In the genomic region with DNA sequence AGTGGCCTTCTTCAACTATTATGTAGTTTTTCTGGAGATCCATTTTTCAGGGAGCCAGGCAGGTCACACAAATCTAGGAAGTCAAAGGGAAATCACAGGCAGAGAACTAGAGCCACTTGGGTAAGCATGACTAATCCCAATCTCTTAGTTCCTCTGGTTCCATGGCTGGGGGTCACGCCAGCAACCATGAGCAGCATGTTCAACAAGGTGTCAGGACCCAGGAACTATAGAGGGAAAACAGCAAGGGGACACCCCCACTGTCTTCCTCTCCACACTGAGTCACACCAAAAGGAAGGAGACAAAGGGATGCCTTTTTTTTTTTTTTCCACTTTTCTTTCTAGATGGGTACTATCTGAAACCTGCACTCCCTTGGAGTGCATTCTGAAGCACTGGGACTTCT, we compare ENCODE assay signal across 18 cellular contexts.
DNase-seq lines count a peak whose midpoint lies in the region; ATAC-seq lines count a peak whose summit lies in the region.
"Had no signal": no experiment of that assay in that cellular context is flagged by ENCODE, and none has a peak within 500 bp of the region (broad histone marks: within the 10 kb centered on the region; RNA-seq: fewer than 3 reads in every experiment).

No MANE protein-coding gene starts in this region.

- H3K27me3 ChIP-seq in iPS DF 6.9 (ENCODE audit: control insufficient read depth, insufficient read depth, low read length): no peaks in the 10 kb centered on the region
- H3K27me3 ChIP-seq: esophagus muscularis mucosa, SJCRH30, tibial nerve had no signal

- H3K36me3 ChIP-seq in iPS DF 6.9 (ENCODE audit: control insufficient read depth, insufficient read depth, low read length): no peaks in the 10 kb centered on the region
- H3K36me3 ChIP-seq: SJCRH30 had no signal

- ATAC-seq in GM19452 (IDR thresholded peaks at IDR 0.05; ENCODE audit: unreplicated experiment): no peak
- ATAC-seq in GM19324 (IDR thresholded peaks at IDR 0.05; ENCODE audit: low FRiP score, unreplicated experiment): no peak
- ATAC-seq: CD8-positive, alpha-beta T cell; natural killer cell; stimulated activated naive B cell treated with anti-CD40 and anti-IgM and Interleukin-4, amounts not matched to agents 10 μg/mL and 1 μg/mL and 100 μg/mL, for 72 hours had no signal

- DNase-seq in COLO668 (lab: John Stamatoyannopoulos, UW; ENCODE audit: unreplicated experiment) (peak; percentile 3), ELR (ENCODE audit: low read depth) (peak; percentile 2), OCI-M1 (lab: John Stamatoyannopoulos, UW) (peak; percentile 2), iPS DF 6.9 (ENCODE audit: low read depth, low spot score) (peak; percentile 9), SK-N-DZ (ENCODE audit: low spot score) (no peak)
- DNase-seq: activated CD4-positive, alpha-beta T cell treated with anti-CD3 and anti-CD28 coated beads, Interleukin-2, amount 50 U/mL, for 4 hours; activated gamma-delta T cell treated with Interleukin-2 at 50 U/mL for 16 hours; anterior cingulate cortex; CD8-positive, alpha-beta T cell; effector CD8-positive, alpha-beta T cell; natural killer cell; NCI-H345; stimulated activated naive B cell treated with anti-CD40 and anti-IgM and Interleukin-4, amounts not matched to agents 10 μg/mL and 1 μg/mL and 100 μg/mL, for 72 hours had no signal

- H3K27ac ChIP-seq in iPS DF 6.9 (ENCODE audit: low read length): no peak overlapping the region
- H3K27ac ChIP-seq: esophagus muscularis mucosa, SJCRH30, tibial nerve had no signal

- WGBS in iPS DF 6.9 (ENCODE audit: insufficient coverage, insufficient read length): no CpG with 5 or more reads among the region's 1 CpG

- no peak overlapping the region for H3K4me3 ChIP-seq in iPS DF 6.9 (ENCODE audit: low read length)
- H3K4me3 ChIP-seq: esophagus muscularis mucosa, SJCRH30, tibial nerve had no signal

- H3K4me1 ChIP-seq in iPS DF 6.9 (ENCODE audit: control insufficient read depth, insufficient read depth, low read length): no peaks in the 10 kb centered on the region
- H3K4me1 ChIP-seq: esophagus muscularis mucosa, SJCRH30, tibial nerve had no signal

- H3K9me3 ChIP-seq in iPS DF 6.9 (ENCODE audit: control insufficient read depth, insufficient read depth, low read length): peaks cover 5% of the 10 kb centered on the region; the same call in 1 of the 2 replicates
